19 cellular contexts compared by ENCODE assay signal in genomic region chr20:24577271-24577909, GRCh38.
DNase-seq lines count a peak whose midpoint lies in the region; ATAC-seq, FAIRE-seq and TF ChIP-seq lines count a peak whose summit lies in the region.
"Had no signal": no experiment of that assay in that cellular context is flagged by ENCODE, and none has a peak within 500 bp of the region (broad histone marks: within the 10 kb centered on the region; RNA-seq: fewer than 3 reads in every experiment).

No MANE protein-coding gene starts in this region.

- in situ Hi-C loops in K562 (cut with MboI) = no loop called here

- no peaks in the 10 kb centered on the region for H3K9me3 Mint-ChIP-seq in WTC11
- no peaks in the 10 kb centered on the region for H3K9me3 Mint-ChIP-seq in stimulated activated effector memory CD8-positive, alpha-beta T cell treated with anti-CD3 and anti-CD28 coated beads, Interleukin-12 subunit alpha, Interleukin-12 subunit beta, amount 100 ng/mL, for 72 hours
- no peaks in the 10 kb centered on the region for H3K9me3 Mint-ChIP-seq in T-helper 2 cell treated with Interferon-gamma antibody and Interleukin-4, amounts not matched to agents 5 μg/mL and 100 μg/mL, for 36 hours

- BruUV-seq in HCT116 (replicated peaks; lab: Mats Ljungman, UMichigan) (no TSS peak), K562 (replicated peaks; lab: Mats Ljungman, UMichigan) (no TSS peak)

- CTCF ChIA-PET in HCT116 (lab: Charles Lee) = no interaction called here
- CTCF ChIA-PET in K562 (lab: Yijun Ruan, JAX; ENCODE audit: low intra/inter-chr PET ratio) = no interaction called here
- CTCF ChIA-PET in WTC11 (lab: Charles Lee) = no interaction called here

- no peaks in the 10 kb centered on the region for H3K36me3 Mint-ChIP-seq in WTC11
- H3K36me3 Mint-ChIP-seq in stimulated activated effector memory CD8-positive, alpha-beta T cell treated with anti-CD3 and anti-CD28 coated beads, Interleukin-12 subunit alpha, Interleukin-12 subunit beta, amount 100 ng/mL, for 72 hours = no peaks in the 10 kb centered on the region
- H3K36me3 Mint-ChIP-seq in T-helper 2 cell treated with Interferon-gamma antibody and Interleukin-4, amounts not matched to agents 5 μg/mL and 100 μg/mL, for 36 hours (ENCODE audit: low read depth) = no peaks in the 10 kb centered on the region
- H3K36me3 Mint-ChIP-seq: CD4-positive, CD25-positive, alpha-beta regulatory T cell had no signal

- H3K9me1 ChIP-seq in K562 (ENCODE audit: control insufficient read depth, insufficient read depth, low read length) = no peaks in the 10 kb centered on the region

- no peak overlapping the region for H3K4me3 ChIP-seq in HCT116 (replicated peaks in 1 of 2; ENCODE audit: low read depth in 1 of 2, low read length in 2 of 2)
- H3K4me3 ChIP-seq in NB4 (ENCODE audit: low read depth, low read length) = no peak overlapping the region
- H3K4me3 ChIP-seq in K562 = no peak overlapping the region
- no peak overlapping the region for H3K4me3 ChIP-seq in rectal smooth muscle tissue (ENCODE audit: low read length)
- H3K4me3 ChIP-seq: PC-9 had no signal

- H3K79me2 ChIP-seq in HCT116 (ENCODE audit: insufficient read depth, low read length) (no peaks in the 10 kb centered on the region), K562 (ENCODE audit: control insufficient read depth, insufficient read depth, low read length) (no peaks in the 10 kb centered on the region)

- DNase-seq in HCT116 (ENCODE audit: low read depth, low spot score) (no peak), NB4 (ENCODE audit: low read depth) (peak; percentile 25), K562 (ENCODE audit: extremely low read depth in 1 of 4, low spot score in 3 of 4) (no peak), WTC11 (ENCODE audit: low spot score) (no peak)
- DNase-seq in stimulated activated effector memory CD8-positive, alpha-beta T cell treated with anti-CD3 and anti-CD28 coated beads, Interleukin-12 subunit alpha, Interleukin-12 subunit beta, amount 100 ng/mL, for 72 hours (ENCODE audit: low spot score in 2 of 2) = no peak
- DNase-seq in T-helper 2 cell treated with Interferon-gamma antibody and Interleukin-4, amounts not matched to agents 5 μg/mL and 100 μg/mL, for 36 hours (ENCODE audit: low spot score) = no peak
- DNase-seq: Caco-2; CD4-positive, CD25-positive, alpha-beta regulatory T cell; DMS153; NCI-H1417 treated with DMSO at 0.1 percent for 48 hours; NCI-H1930; NCI-H446; NCI-H69; PC-9; T-helper 17 cell had no signal

- no peak overlapping the region for H3K4me3 Mint-ChIP-seq in WTC11
- H3K4me3 Mint-ChIP-seq in stimulated activated effector memory CD8-positive, alpha-beta T cell treated with anti-CD3 and anti-CD28 coated beads, Interleukin-12 subunit alpha, Interleukin-12 subunit beta, amount 100 ng/mL, for 72 hours = no peak overlapping the region
- H3K4me3 Mint-ChIP-seq in T-helper 2 cell treated with Interferon-gamma antibody and Interleukin-4, amounts not matched to agents 5 μg/mL and 100 μg/mL, for 36 hours = no peak overlapping the region
- H3K4me3 Mint-ChIP-seq: B cell; CD4-positive, CD25-positive, alpha-beta regulatory T cell; T-helper 17 cell had no signal

- no peak for TF ChIP-seq POLR2A in HCT116 (IDR thresholded peaks at IDR 0.05; ENCODE audit: borderline replicate concordance, extremely low read depth, insufficient read depth, insufficient read length)
- TF ChIP-seq POLR2A in NB4 (IDR thresholded peaks at IDR 0.05; ENCODE audit: extremely low read depth, insufficient read length) = no peak
- no peak for TF ChIP-seq POLR2A in K562 (conservative IDR thresholded peaks at IDR 0.05)

- no peak overlapping the region for H3K9ac ChIP-seq in HCT116 (ENCODE audit: low read length)
- no peak overlapping the region for H3K9ac ChIP-seq in K562 (ENCODE audit: insufficient read depth in 1 of 2, low read depth in 2 of 2, low read length in 2 of 2)
- peak overlapping the region; percentile 22 for H3K9ac ChIP-seq in rectal smooth muscle tissue (ENCODE audit: low read length)

- H3K36me3 ChIP-seq in HCT116 (ENCODE audit: control insufficient read depth in 1 of 2, insufficient read depth in 2 of 2, low read length in 2 of 2) (no peaks in the 10 kb centered on the region), K562 (ENCODE audit: control insufficient read depth, insufficient read depth, low read length) (no peaks in the 10 kb centered on the region), rectal smooth muscle tissue (ENCODE audit: control insufficient read depth, insufficient read depth, low read length) (no peaks in the 10 kb centered on the region)

- no peak overlapping the region for H3K4me2 ChIP-seq in HCT116 (ENCODE audit: low read length)
- no peak overlapping the region for H3K4me2 ChIP-seq in K562 (ENCODE audit: insufficient read depth, low read length)
- H3K4me2 ChIP-seq: PC-9 had no signal

- H3K27ac ChIP-seq in HCT116 (ENCODE audit: low read depth, low read length) = no peak overlapping the region
- no peak overlapping the region for H3K27ac ChIP-seq in K562 (ENCODE audit: extremely low read depth, low read depth, low read length)
- no peak overlapping the region for H3K27ac ChIP-seq in rectal smooth muscle tissue (ENCODE audit: low read depth, low read length)
- H3K27ac ChIP-seq: PC-9 had no signal

- H3K27me3 ChIP-seq in HCT116 (ENCODE audit: insufficient read depth, low read length) (peaks cover 15% of the 10 kb centered on the region; the same call in 1 of the 2 replicates), K562 (ENCODE audit: control insufficient read depth in 2 of 2, insufficient read depth in 2 of 2, low read length in 2 of 2) (peaks cover 0 to 3% of the 10 kb centered on the region in 2 experiments; a peak in 1 of 5 replicates), rectal smooth muscle tissue (ENCODE audit: control insufficient read depth, insufficient read depth, low read length) (no peaks in the 10 kb centered on the region)

- H3K27ac Mint-ChIP-seq in WTC11 = no peak overlapping the region
- no peak overlapping the region for H3K27ac Mint-ChIP-seq in stimulated activated effector memory CD8-positive, alpha-beta T cell treated with anti-CD3 and anti-CD28 coated beads, Interleukin-12 subunit alpha, Interleukin-12 subunit beta, amount 100 ng/mL, for 72 hours
- no peak overlapping the region for H3K27ac Mint-ChIP-seq in T-helper 2 cell treated with Interferon-gamma antibody and Interleukin-4, amounts not matched to agents 5 μg/mL and 100 μg/mL, for 36 hours
- H3K27ac Mint-ChIP-seq: B cell; CD4-positive, CD25-positive, alpha-beta regulatory T cell; T-helper 17 cell had no signal

- 0% methylated on average over 8 of the region's 10 CpGs for WGBS in K562 (ENCODE audit: insufficient coverage, low coverage, missing lambda C conversion rate)

- no peaks in the 10 kb centered on the region for H3K4me1 Mint-ChIP-seq in WTC11
- no peaks in the 10 kb centered on the region for H3K4me1 Mint-ChIP-seq in stimulated activated effector memory CD8-positive, alpha-beta T cell treated with anti-CD3 and anti-CD28 coated beads, Interleukin-12 subunit alpha, Interleukin-12 subunit beta, amount 100 ng/mL, for 72 hours
- H3K4me1 Mint-ChIP-seq in T-helper 2 cell treated with Interferon-gamma antibody and Interleukin-4, amounts not matched to agents 5 μg/mL and 100 μg/mL, for 36 hours (ENCODE audit: low read depth) = no peaks in the 10 kb centered on the region
- H3K4me1 Mint-ChIP-seq: CD4-positive, CD25-positive, alpha-beta regulatory T cell; T-helper 17 cell had no signal

- no peak overlapping the region for H2AFZ ChIP-seq in HCT116 (ENCODE audit: low read depth, low read length, poor library complexity, severe bottlenecking)
- no peak overlapping the region for H2AFZ ChIP-seq in K562 (ENCODE audit: low read depth, low read length)
- H2AFZ ChIP-seq: PC-9 had no signal

- no peaks in the 10 kb centered on the region for H3K9me3 ChIP-seq in HCT116 (ENCODE audit: control insufficient read depth in 1 of 2, insufficient read depth in 1 of 2, low read depth in 1 of 2, low read length in 2 of 2)
- no peaks in the 10 kb centered on the region for H3K9me3 ChIP-seq in K562 (replicated peaks; ENCODE audit: control insufficient read depth, insufficient read depth, low read depth, low read length)
- H3K9me3 ChIP-seq: Caco-2 had no signal

- RAD21 ChIA-PET in HCT116 (lab: Charles Lee; ENCODE audit: low non-redundant PET in 1 of 2, low total read pairs in 2 of 2, uncharacterized antibody in 2 of 2, unreplicated experiment in 2 of 2) = no interaction called here

- TF ChIP-seq CTCF in HCT116 (IDR thresholded peaks at IDR 0.05 in 2 of 3, conservative IDR thresholded peaks at IDR 0.05 in 1 of 3; ENCODE audit: borderline replicate concordance in 1 of 3, insufficient read depth in 1 of 3, low read depth in 2 of 3, low read length in 2 of 3) (no peak), NB4 (IDR thresholded peaks at IDR 0.05; ENCODE audit: low read depth, low read length) (no peak), K562 (IDR thresholded peaks at IDR 0.05 in 2 of 3, conservative IDR thresholded peaks at IDR 0.05 in 1 of 3; ENCODE audit: insufficient read depth in 2 of 3, low read depth in 1 of 3, low read length in 3 of 3) (no peak), WTC11 (IDR thresholded peaks at IDR 0.05) (no peak)

- H3K4me1 ChIP-seq in HCT116 (ENCODE audit: control insufficient read depth in 1 of 2, insufficient read depth in 2 of 2, low read length in 2 of 2) (no peaks in the 10 kb centered on the region), K562 (replicated peaks in 1 of 2; ENCODE audit: control insufficient read depth in 2 of 2, insufficient read depth in 2 of 2, low read length in 2 of 2) (no peaks in the 10 kb centered on the region), rectal smooth muscle tissue (ENCODE audit: control insufficient read depth, insufficient read depth, low read length) (no peaks in the 10 kb centered on the region)
- H3K4me1 ChIP-seq: Caco-2 had no signal

- no peaks in the 10 kb centered on the region for H3K27me3 Mint-ChIP-seq in WTC11 (ENCODE audit: low read depth)
- H3K27me3 Mint-ChIP-seq in T-helper 2 cell treated with Interferon-gamma antibody and Interleukin-4, amounts not matched to agents 5 μg/mL and 100 μg/mL, for 36 hours (ENCODE audit: low read depth) = no peaks in the 10 kb centered on the region
- H3K27me3 Mint-ChIP-seq: B cell; CD4-positive, CD25-positive, alpha-beta regulatory T cell had no signal

- ATAC-seq in HCT116 = no peak
- no peak for ATAC-seq in K562
- no peak for ATAC-seq in GM21529 (IDR thresholded peaks at IDR 0.05; ENCODE audit: unreplicated experiment)
- no peak for ATAC-seq in WTC11
- no peak for ATAC-seq in stimulated activated effector memory CD8-positive, alpha-beta T cell treated with anti-CD3 and anti-CD28 coated beads, Interleukin-12 subunit alpha, Interleukin-12 subunit beta, amount 100 ng/mL, for 72 hours
- ATAC-seq: Right ventricle myocardium inferior, T-helper 17 cell had no signal

- no peak for TF ChIP-seq RAD21 in HCT116 (IDR thresholded peaks at IDR 0.05; ENCODE audit: low read depth)
- TF ChIP-seq RAD21 in K562 (CRISPR knock-in tag; conservative IDR thresholded peaks at IDR 0.05 in 1 of 2, IDR thresholded peaks at IDR 0.05 in 1 of 2) = no peak

- H4K20me1 ChIP-seq in HCT116 (ENCODE audit: insufficient read depth) (no peaks in the 10 kb centered on the region), K562 (replicated peaks; ENCODE audit: control insufficient read depth, insufficient read depth, low read length) (no peaks in the 10 kb centered on the region)

- intact Hi-C loops in HCT116 (cut with micrococcal nuclease) = no loop called here
- intact Hi-C loops in K562 (cut with micrococcal nuclease) = no loop called here

- POLR2A ChIA-PET in HCT116 (lab: Charles Lee) (no interaction called here), K562 (lab: Yijun Ruan, JAX) (no interaction called here), WTC11 (lab: Charles Lee) (interaction anchor here (0.7 kb wide), 1 partner anchor 129 kb away, joined by 3 read pairs; no protein-coding TSS in a partner anchor)

- no peaks in the 10 kb centered on the region for H3K9me2 ChIP-seq in HCT116 (ENCODE audit: insufficient read depth)

- no peak for TF ChIP-seq EP300 in K562 (IDR thresholded peaks at IDR 0.05; ENCODE audit: low read length)

- no peak for FAIRE-seq in K562 (lab: Jason Lieb, UNC)
